In the genomic region with DNA sequence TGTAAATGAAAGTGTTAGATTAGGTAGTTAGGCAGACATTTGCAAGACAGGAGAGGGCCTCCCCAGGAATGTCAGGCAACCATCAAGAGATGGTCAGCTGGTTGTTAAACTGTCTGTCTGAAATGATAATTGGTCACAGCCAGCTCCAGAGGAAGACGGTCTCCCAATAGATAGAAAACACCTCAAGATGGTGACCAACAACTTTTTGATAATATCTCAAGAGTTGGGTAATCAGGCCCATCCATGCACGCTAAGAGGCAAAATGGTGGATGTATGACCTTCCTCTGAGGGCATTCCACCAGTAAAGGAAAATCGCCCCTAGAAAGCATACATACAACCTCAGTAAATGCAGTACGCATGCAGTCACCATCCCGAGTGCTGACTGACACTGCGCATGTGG, we compare ENCODE assay signal across 2 cellular contexts.
TF ChIP-seq lines count a peak whose summit lies in the region.

No MANE protein-coding gene starts in this region.

TF ChIP-seq in GM23338, 12 proteins besides CTCF, POLR2A, EP300 and RAD21:
- TF ChIP-seq REST (IDR thresholded peaks at IDR 0.05; ENCODE audit: unreplicated experiment) (no peak), EZH2 (IDR thresholded peaks at IDR 0.05; ENCODE audit: low read depth, unreplicated experiment) (no peak), CREB1 (CRISPR knock-in tag; IDR thresholded peaks at IDR 0.05; ENCODE audit: low read depth) (no peak), ZNF114 (CRISPR knock-in tag; IDR thresholded peaks at IDR 0.05) (no peak), STAT1 (IDR thresholded peaks at IDR 0.05; ENCODE audit: unreplicated experiment) (no peak), NANOG (IDR thresholded peaks at IDR 0.05; ENCODE audit: borderline replicate concordance) (no peak), ZNF331 (CRISPR knock-in tag; IDR thresholded peaks at IDR 0.05; ENCODE audit: low read depth) (no peak), EZH2phosphoT487 (IDR thresholded peaks at IDR 0.05; ENCODE audit: unreplicated experiment) (no peak)

TF ChIP-seq in K562, 482 proteins besides CTCF, POLR2A, EP300 and RAD21 (continued from another document):
- TF ChIP-seq, protein P1, sequence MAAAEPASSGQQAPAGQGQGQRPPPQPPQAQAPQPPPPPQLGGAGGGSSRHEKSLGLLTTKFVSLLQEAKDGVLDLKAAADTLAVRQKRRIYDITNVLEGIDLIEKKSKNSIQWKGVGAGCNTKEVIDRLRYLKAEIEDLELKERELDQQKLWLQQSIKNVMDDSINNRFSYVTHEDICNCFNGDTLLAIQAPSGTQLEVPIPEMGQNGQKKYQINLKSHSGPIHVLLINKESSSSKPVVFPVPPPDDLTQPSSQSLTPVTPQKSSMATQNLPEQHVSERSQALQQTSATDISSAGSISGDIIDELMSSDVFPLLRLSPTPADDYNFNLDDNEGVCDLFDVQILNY (CRISPR knock-in tag; IDR thresholded peaks at IDR 0.05) = no peak
- TF ChIP-seq KAT7 (CRISPR knock-in tag; IDR thresholded peaks at IDR 0.05; ENCODE audit: borderline replicate concordance) (no peak), XRCC4 (IDR thresholded peaks at IDR 0.05; ENCODE audit: extremely low read depth, insufficient read depth, insufficient read length) (no peak), EHMT2 (IDR thresholded peaks at IDR 0.05) (peak; percentile 29; the same call in 1 of the 2 replicates), NCOR1 (IDR thresholded peaks at IDR 0.05) (peak; percentile 20; the same call in 1 of the 2 replicates), PPARD (CRISPR knock-in tag; IDR thresholded peaks at IDR 0.05) (no peak), CBFA2T2 (conservative IDR thresholded peaks at IDR 0.05) (peak; percentile 38; the same call in 1 of the 2 replicates), CBFA2T3 (IDR thresholded peaks at IDR 0.05) (peak; percentile 70), PURB (CRISPR knock-in tag; IDR thresholded peaks at IDR 0.05; ENCODE audit: low read depth) (no peak), TAL1 (IDR thresholded peaks at IDR 0.05) (peak; percentile 26; the same call in 1 of the 2 replicates), BCOR (IDR thresholded peaks at IDR 0.05) (no peak), ZNF586 (CRISPR knock-in tag; conservative IDR thresholded peaks at IDR 0.05) (no peak), TCF3 (CRISPR knock-in tag; IDR thresholded peaks at IDR 0.05) (0 out of 2 replicates have a peak, but pooled peaks have one; percentile 25), MTF1 (CRISPR knock-in tag; IDR thresholded peaks at IDR 0.05; ENCODE audit: borderline replicate concordance) (no peak), SMARCB1 (IDR thresholded peaks at IDR 0.05; ENCODE audit: insufficient read length, low read depth) (no peak), KHSRP (IDR thresholded peaks at IDR 0.05) (no peak), TEAD4 (IDR thresholded peaks at IDR 0.05; ENCODE audit: low read length) (peak; percentile 46; the same call in 1 of the 2 replicates), TEAD4 (CRISPR knock-in tag; IDR thresholded peaks at IDR 0.05; ENCODE audit: borderline replicate concordance) (no peak)
- TF ChIP-seq, protein P2, sequence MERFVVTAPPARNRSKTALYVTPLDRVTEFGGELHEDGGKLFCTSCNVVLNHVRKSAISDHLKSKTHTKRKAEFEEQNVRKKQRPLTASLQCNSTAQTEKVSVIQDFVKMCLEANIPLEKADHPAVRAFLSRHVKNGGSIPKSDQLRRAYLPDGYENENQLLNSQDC (CRISPR knock-in tag; IDR thresholded peaks at IDR 0.05) = no peak
- TF ChIP-seq, protein P3, sequence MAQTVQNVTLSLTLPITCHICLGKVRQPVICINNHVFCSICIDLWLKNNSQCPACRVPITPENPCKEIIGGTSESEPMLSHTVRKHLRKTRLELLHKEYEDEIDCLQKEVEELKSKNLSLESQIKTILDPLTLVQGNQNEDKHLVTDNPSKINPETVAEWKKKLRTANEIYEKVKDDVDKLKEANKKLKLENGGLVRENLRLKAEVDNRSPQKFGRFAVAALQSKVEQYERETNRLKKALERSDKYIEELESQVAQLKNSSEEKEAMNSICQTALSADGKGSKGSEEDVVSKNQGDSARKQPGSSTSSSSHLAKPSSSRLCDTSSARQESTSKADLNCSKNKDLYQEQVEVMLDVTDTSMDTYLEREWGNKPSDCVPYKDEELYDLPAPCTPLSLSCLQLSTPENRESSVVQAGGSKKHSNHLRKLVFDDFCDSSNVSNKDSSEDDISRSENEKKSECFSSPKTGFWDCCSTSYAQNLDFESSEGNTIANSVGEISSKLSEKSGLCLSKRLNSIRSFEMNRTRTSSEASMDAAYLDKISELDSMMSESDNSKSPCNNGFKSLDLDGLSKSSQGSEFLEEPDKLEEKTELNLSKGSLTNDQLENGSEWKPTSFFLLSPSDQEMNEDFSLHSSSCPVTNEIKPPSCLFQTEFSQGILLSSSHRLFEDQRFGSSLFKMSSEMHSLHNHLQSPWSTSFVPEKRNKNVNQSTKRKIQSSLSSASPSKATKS (CRISPR knock-in tag; IDR thresholded peaks at IDR 0.05) = no peak
